ENCODE assay signal across 38 cellular contexts in genomic region chr2:224392545-224392944, GRCh38. TPM values are rescaled to one million over a fixed set of nuclear protein-coding genes. Genes with fewer than 3 reads are reported as not detected.
"Had no signal": no experiment of that assay in that cellular context is flagged by ENCODE, and none has a peak within 500 bp of the region (broad histone marks: within the 10 kb centered on the region; RNA-seq: fewer than 3 reads in every experiment).

No MANE protein-coding gene starts in this region.

- ATAC-seq: activated CD8-positive, alpha-beta memory T cell treated with anti-CD3 and anti-CD28 coated beads, Interleukin-2, amount 10 ng/mL, durations not matched to agents 7 days and 5 days; activated naive CD8-positive, alpha-beta T cell treated with anti-CD3 and anti-CD28 coated beads, Interleukin-2, amount 50 U/mL, for 24 hours; PC-3; SK-N-SH treated with all-trans-retinoic acid at 6 μM for 48 hours had no signal

- H3K9me3 Mint-ChIP-seq: activated CD4-positive, alpha-beta memory T cell treated with anti-CD3 and anti-CD28 coated beads, Interleukin-2, amount 10 ng/mL, durations not matched to agents 7 days and 5 days; activated naive CD4-positive, alpha-beta T cell treated with anti-CD3 and anti-CD28 coated beads, Interleukin-2, amount 10 ng/mL, durations not matched to agents 7 days and 5 days; activated naive CD8-positive, alpha-beta T cell treated with anti-CD3 and anti-CD28 coated beads, Interleukin-2, amount 50 U/mL, for 24 hours had no signal

- H3K36me3 Mint-ChIP-seq: activated CD8-positive, alpha-beta memory T cell treated with anti-CD3 and anti-CD28 coated beads, Interleukin-2, amount 10 ng/mL, durations not matched to agents 7 days and 5 days; activated naive CD4-positive, alpha-beta T cell treated with anti-CD3 and anti-CD28 coated beads, Interleukin-2, amount 10 ng/mL, durations not matched to agents 7 days and 5 days; activated naive CD8-positive, alpha-beta T cell; brain had no signal

- H3K27ac Mint-ChIP-seq: activated CD4-positive, alpha-beta memory T cell treated with anti-CD3 and anti-CD28 coated beads, Interleukin-2, amount 10 ng/mL, durations not matched to agents 7 days and 5 days; activated CD8-positive, alpha-beta memory T cell treated with anti-CD3 and anti-CD28 coated beads, Interleukin-2, amount 10 ng/mL, durations not matched to agents 7 days and 5 days; activated naive CD4-positive, alpha-beta T cell treated with anti-CD3 and anti-CD28 coated beads, Interleukin-2, amount 10 ng/mL, durations not matched to agents 7 days and 5 days; activated naive CD8-positive, alpha-beta T cell; activated naive CD8-positive, alpha-beta T cell treated with anti-CD3 and anti-CD28 coated beads, Interleukin-2, amount 50 U/mL, for 24 hours; brain had no signal

- H3K4me3 Mint-ChIP-seq: activated CD4-positive, alpha-beta memory T cell treated with anti-CD3 and anti-CD28 coated beads, Interleukin-2, amount 10 ng/mL, durations not matched to agents 7 days and 5 days; activated CD8-positive, alpha-beta memory T cell treated with anti-CD3 and anti-CD28 coated beads, Interleukin-2, amount 10 ng/mL, durations not matched to agents 7 days and 5 days; activated naive CD4-positive, alpha-beta T cell treated with anti-CD3 and anti-CD28 coated beads, Interleukin-2, amount 10 ng/mL, durations not matched to agents 7 days and 5 days; activated naive CD8-positive, alpha-beta T cell; activated naive CD8-positive, alpha-beta T cell treated with anti-CD3 and anti-CD28 coated beads, Interleukin-2, amount 50 U/mL, for 24 hours; brain had no signal

- H3K27me3 Mint-ChIP-seq: activated naive CD8-positive, alpha-beta T cell; brain had no signal

- H3K4me1 Mint-ChIP-seq: activated CD4-positive, alpha-beta memory T cell treated with anti-CD3 and anti-CD28 coated beads, Interleukin-2, amount 10 ng/mL, durations not matched to agents 7 days and 5 days; activated CD8-positive, alpha-beta memory T cell treated with anti-CD3 and anti-CD28 coated beads, Interleukin-2, amount 10 ng/mL, durations not matched to agents 7 days and 5 days; activated naive CD4-positive, alpha-beta T cell treated with anti-CD3 and anti-CD28 coated beads, Interleukin-2, amount 10 ng/mL, durations not matched to agents 7 days and 5 days; activated naive CD8-positive, alpha-beta T cell treated with anti-CD3 and anti-CD28 coated beads, Interleukin-2, amount 50 U/mL, for 24 hours had no signal

- DNase-seq: activated CD4-positive, alpha-beta memory T cell treated with anti-CD3 and anti-CD28 coated beads, Interleukin-2, amount 10 ng/mL, durations not matched to agents 7 days and 5 days; activated CD4-positive, alpha-beta T cell treated with anti-CD3 and anti-CD28 coated beads for 1 hour; activated CD4-positive, alpha-beta T cell treated with anti-CD3 and anti-CD28 coated beads for 48 hours; activated CD4-positive, CD25-positive, alpha-beta regulatory T cell; activated CD8-positive, alpha-beta memory T cell treated with anti-CD3 and anti-CD28 coated beads for 24 hours; activated CD8-positive, alpha-beta memory T cell treated with anti-CD3 and anti-CD28 coated beads, Interleukin-2, amount 10 ng/mL, durations not matched to agents 7 days and 5 days; activated CD8-positive, alpha-beta memory T cell treated with anti-CD3 and anti-CD28 coated beads, Interleukin-2, amount 50 U/mL, for 48 hours; activated effector memory CD4-positive, alpha-beta T cell treated with Interleukin-2 at 50 U/mL for 16 hours; activated naive CD4-positive, alpha-beta T cell treated with anti-CD3 and anti-CD28 coated beads, Interleukin-2, amount 10 ng/mL, durations not matched to agents 7 days and 5 days; activated naive CD8-positive, alpha-beta T cell treated with anti-CD3 and anti-CD28 coated beads, Interleukin-2, amount 50 U/mL, for 24 hours; activated T-cell treated with anti-CD3 and anti-CD28 coated beads, Interleukin-2, amount 50 U/mL, for 48 hours; anterior cingulate cortex; caudate nucleus; cerebellar nuclear complex; NCI-H1105; NCI-H1417 treated with DMSO at 0.1 percent for 48 hours; NCI-H187 treated with DMSO at 0.1 percent for 48 hours; NCI-H2081; NCI-H2171 treated with DMSO at 0.1 percent for 48 hours; NCI-H2227 treated with DMSO at 0.1 percent for 48 hours; NCI-H446; NCI-H510A treated with DMSO at 0.1 percent for 48 hours; NCI-H69; NCI-H82; PC-3; Peyer's patch; RPMI8226; SHP77 treated with DMSO at 0.1 percent for 48 hours; SW 1271; T-helper 1 cell; T-helper 2 cell; T1000 had no signal

RNA-seq across cellular contexts. Expression of gene FAM124B, which starts 9.4 kb away (rescaled TPM):
- total RNA-seq: bronchial epithelial cell, MCF 10A, PC-3, SK-MEL-5 had no signal
